Comparison of ENCODE assay signal across 21 cellular contexts in the genomic region with DNA sequence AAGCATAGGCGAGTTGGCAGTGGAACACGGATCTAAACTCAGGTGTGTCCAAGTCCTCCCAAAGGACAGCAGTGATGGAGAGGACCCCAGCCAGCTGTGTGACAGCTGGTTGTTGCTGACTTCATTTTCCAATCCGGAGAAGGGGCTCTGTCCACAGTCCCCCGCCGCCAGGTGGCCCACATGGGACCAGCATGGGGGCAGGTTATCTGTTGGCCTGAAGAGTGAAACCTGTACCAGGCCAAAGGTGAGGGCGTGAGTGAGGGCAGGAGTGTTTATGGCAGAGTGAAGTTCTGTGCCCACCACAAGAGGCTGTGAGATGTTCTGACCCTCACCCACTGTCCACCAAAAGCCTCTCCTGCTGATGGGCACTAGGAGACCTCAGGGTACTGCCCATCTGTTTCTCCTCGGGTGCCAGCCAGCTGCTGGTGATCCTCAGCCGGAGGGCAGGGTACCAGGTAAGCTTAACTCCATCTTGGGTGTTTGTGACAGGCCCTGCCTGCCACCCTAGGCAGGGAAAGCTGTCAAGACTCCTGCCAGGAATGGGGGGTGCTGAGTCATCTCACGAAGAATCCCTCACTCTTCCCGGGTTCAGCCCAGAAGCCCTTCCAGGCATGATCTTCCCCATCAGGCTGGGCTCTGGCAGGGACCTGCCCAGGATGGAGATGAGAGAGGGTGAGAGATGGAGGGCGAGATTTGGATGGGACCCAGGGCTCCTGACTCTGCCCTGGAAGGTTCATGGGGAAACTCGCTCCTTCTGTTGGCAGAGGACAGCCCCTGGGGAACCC. TPM values are rescaled to one million over a fixed set of nuclear protein-coding genes. Genes with fewer than 3 reads are reported as not detected.
DNase-seq lines count a peak whose midpoint lies in the region; ATAC-seq and TF ChIP-seq lines count a peak whose summit lies in the region.
"Had no signal": no experiment of that assay in that cellular context is flagged by ENCODE, and none has a peak within 500 bp of the region (broad histone marks: within the 10 kb centered on the region; RNA-seq: fewer than 3 reads in every experiment).

No MANE protein-coding gene starts in this region.

- H3K9me3 ChIP-seq in BLaER1 (no peaks in the 10 kb centered on the region), Peyer's patch (no peaks in the 10 kb centered on the region), lower lobe of right lung (no peaks in the 10 kb centered on the region)
- no peaks in the 10 kb centered on the region for H3K9me3 ChIP-seq in naive thymus-derived CD4-positive, alpha-beta T cell (ENCODE audit: control insufficient read depth in 2 of 3, low read length in 3 of 3)
- H3K9me3 ChIP-seq: neutrophil had no signal

- H3K9ac ChIP-seq in BLaER1: no peak overlapping the region

- DNase-seq in EL (peak; percentile 80), T1000 (lab: John Stamatoyannopoulos, UW) (peak; percentile 26), Peyer's patch (no peak), lower lobe of right lung (no peak), GM10266 (ENCODE audit: extremely low spot score) (no peak)
- no peak for DNase-seq in naive thymus-derived CD4-positive, alpha-beta T cell
- DNase-seq: activated CD8-positive, alpha-beta memory T cell treated with anti-CD3 and anti-CD28 coated beads, Interleukin-2, amount 50 U/mL, for 4 hours; effector memory CD4-positive, alpha-beta T cell; GDM1; kidney; MM.1S; NCI-H510A treated with DMSO at 0.1 percent for 48 hours; stimulated activated CD4-positive, alpha-beta T cell treated with anti-CD3 and anti-CD28 coated beads, Interleukin-2, amount 100 ng/mL, for 48 hours; stimulated activated naive CD8-positive, alpha-beta T cell treated with anti-CD3 and anti-CD28 coated beads, Interleukin-15, Interleukin-2, amounts not matched to agents 100 U/mL and 50 U/mL, for 24 hours had no signal

- H3K9me3 Mint-ChIP-seq in naive thymus-derived CD4-positive, alpha-beta T cell: peaks cover 0 to 3% (median 0%) of the 10 kb centered on the region in 11 donors
- H3K9me3 Mint-ChIP-seq: GM23338, IgD-negative memory B cell had no signal

- no peak overlapping the region for H3K4me3 ChIP-seq in BLaER1
- no peak overlapping the region for H3K4me3 ChIP-seq in naive thymus-derived CD4-positive, alpha-beta T cell (ENCODE audit: low read length)
- no peak overlapping the region for H3K4me3 ChIP-seq in Peyer's patch
- no peak overlapping the region for H3K4me3 ChIP-seq in lower lobe of right lung
- H3K4me3 ChIP-seq: GM23338, lung had no signal

- H3K36me3 Mint-ChIP-seq in naive thymus-derived CD4-positive, alpha-beta T cell: peaks cover 0 to 5% (median 0%) of the 10 kb centered on the region in 5 donors
- H3K36me3 Mint-ChIP-seq: IgD-negative memory B cell had no signal

- H3K4me2 ChIP-seq in BLaER1: peak overlapping the region; percentile 28
- H3K4me2 ChIP-seq: GM23338 had no signal

- no peaks in the 10 kb centered on the region for H3K27me3 ChIP-seq in BLaER1
- no peaks in the 10 kb centered on the region for H3K27me3 ChIP-seq in naive thymus-derived CD4-positive, alpha-beta T cell (ENCODE audit: control insufficient read depth in 2 of 2, insufficient read depth in 2 of 2, low read length in 2 of 2)
- no peaks in the 10 kb centered on the region for H3K27me3 ChIP-seq in Peyer's patch
- H3K27me3 ChIP-seq in lower lobe of right lung (ENCODE audit: low read depth): peaks cover 16% of the 10 kb centered on the region

- H3K27ac Mint-ChIP-seq in naive thymus-derived CD4-positive, alpha-beta T cell: peak overlapping the region in 3 of 9 donors; percentile 14 to 52 (median 31)
- H3K27ac Mint-ChIP-seq: GM23338, IgD-negative memory B cell had no signal

- POLR2A ChIA-PET in naive thymus-derived CD4-positive, alpha-beta T cell (lab: Charles Lee): interaction anchor here (0.5 kb wide), 1 partner anchor 655 kb away, joined by 4 read pairs; no protein-coding TSS in a partner anchor

- TF ChIP-seq POLR2A in Peyer's patch (IDR thresholded peaks at IDR 0.05): no peak

- CTCF ChIA-PET in naive thymus-derived CD4-positive, alpha-beta T cell (lab: Charles Lee): no interaction called here

- H4K20me1 ChIP-seq in BLaER1: no peaks in the 10 kb centered on the region

- no peak for TF ChIP-seq CTCF in Peyer's patch (IDR thresholded peaks at IDR 0.05)
- TF ChIP-seq CTCF in lower lobe of right lung (IDR thresholded peaks at IDR 0.05): no peak
- no peak for TF ChIP-seq CTCF in GM10266 (IDR thresholded peaks at IDR 0.05; ENCODE audit: control insufficient read depth, insufficient read depth, low read depth, missing control alignments)

- H3K36me3 ChIP-seq in BLaER1 (peaks cover 33% of the 10 kb centered on the region), Peyer's patch (no peaks in the 10 kb centered on the region), lower lobe of right lung (no peaks in the 10 kb centered on the region)
- no peaks in the 10 kb centered on the region for H3K36me3 ChIP-seq in naive thymus-derived CD4-positive, alpha-beta T cell (ENCODE audit: control insufficient read depth in 2 of 3, insufficient read depth in 3 of 3, low read length in 3 of 3)
- H3K36me3 ChIP-seq: neutrophil had no signal

- H3K4me3 Mint-ChIP-seq in naive thymus-derived CD4-positive, alpha-beta T cell: no peak overlapping the region
- H3K4me3 Mint-ChIP-seq: GM23338, IgD-negative memory B cell had no signal

- H3K4me1 Mint-ChIP-seq in naive thymus-derived CD4-positive, alpha-beta T cell: peaks cover 6 to 26% (median 16%) of the 10 kb centered on the region in 7 donors

- H3K4me1 ChIP-seq in BLaER1 (peaks cover 75% of the 10 kb centered on the region), Peyer's patch (peaks cover 0 to 6% (median 0%) of the 10 kb centered on the region in 4 donors), lower lobe of right lung (no peaks in the 10 kb centered on the region)
- peaks cover 0 to under 1% of the 10 kb centered on the region in 2 donors for H3K4me1 ChIP-seq in naive thymus-derived CD4-positive, alpha-beta T cell (ENCODE audit: control insufficient read depth in 2 of 2, insufficient read depth in 2 of 2, low read length in 2 of 2)

- peaks cover 0 to 4% (median 0%) of the 10 kb centered on the region in 5 donors for H3K27me3 Mint-ChIP-seq in naive thymus-derived CD4-positive, alpha-beta T cell
- H3K27me3 Mint-ChIP-seq: IgD-negative memory B cell had no signal

- no peak overlapping the region for H3K27ac ChIP-seq in BLaER1
- peak overlapping the region; percentile 14 for H3K27ac ChIP-seq in naive thymus-derived CD4-positive, alpha-beta T cell (ENCODE audit: low read depth, low read length)
- H3K27ac ChIP-seq in Peyer's patch: no peak overlapping the region
- H3K27ac ChIP-seq in lower lobe of right lung: no peak overlapping the region
- H3K27ac ChIP-seq: neutrophil, VCaP had no signal

- intact Hi-C loops in naive thymus-derived CD4-positive, alpha-beta T cell (cut with micrococcal nuclease): no loop called here
- intact Hi-C loops in lower lobe of right lung (cut with DNase I): no loop called here

- no peak for ATAC-seq in naive thymus-derived CD4-positive, alpha-beta T cell
- no peak for ATAC-seq in lower lobe of right lung
- ATAC-seq: stimulated activated naive CD8-positive, alpha-beta T cell treated with anti-CD3 and anti-CD28 coated beads, Interleukin-15, Interleukin-2, amounts not matched to agents 100 U/mL and 50 U/mL, for 24 hours had no signal

RNA-seq across cellular contexts. Expression of gene TAB1, which starts 15.5 kb away (rescaled TPM):
- total RNA-seq in naive thymus-derived CD4-positive, alpha-beta T cell: 10 to 100 TPM; 27.7 to 51.5 (median 33.8) TPM
- 1 to 10 TPM; 4.3 to 5.1 TPM for polyA plus RNA-seq in naive thymus-derived CD4-positive, alpha-beta T cell
- total RNA-seq in Peyer's patch (10 to 100 TPM; 15.6 to 74.3 (median 23.4) TPM), lower lobe of right lung (27.2 TPM)

RNA-seq across cellular contexts. Expression of gene SYNGR1, which starts 34.2 kb away (rescaled TPM):
- 1 to 10 TPM in 2 of 5 experiments, under 1 TPM in 3; 0.12 to 7.0 (median 0.92) TPM for total RNA-seq in naive thymus-derived CD4-positive, alpha-beta T cell
- polyA plus RNA-seq in naive thymus-derived CD4-positive, alpha-beta T cell: 1 to 10 TPM; 1.9 to 2.5 TPM
- total RNA-seq in Peyer's patch: 10 to 100 TPM in 1 of 4 donors, 1 to 10 TPM in 2, under 1 TPM in 1; 0.35 to 22.3 (median 2.5) TPM
- total RNA-seq in lower lobe of right lung: 13.4 TPM
- total RNA-seq: T-helper 1 cell treated with Interleukin-12 subunit alpha and Interleukin-12 subunit beta and Interleukin-4 antibody, amounts not matched to agents 30 ng/mL and 1 ng/mL, for 36 hours had no signal

Comparison
In these comparisons a context has a peak if more than half of its experiments do, and no peak if none do; other contexts are left out.
1. DNase-seq: peak in EL (single experiment) and T1000 (single experiment); none in naive thymus-derived CD4-positive, alpha-beta T cell (0 of 9), Peyer's patch (0 of 3), lower lobe of right lung (single experiment) and GM10266 (single experiment).